Comparison of ENCODE assay signal across 22 cellular contexts in genomic region chr14:99525699-99526080, GRCh38. TPM values are rescaled to one million over a fixed set of nuclear protein-coding genes. Genes with fewer than 3 reads are reported as not detected.
DNase-seq lines count a peak whose midpoint lies in the region; ATAC-seq and TF ChIP-seq lines count a peak whose summit lies in the region.
"Had no signal": no experiment of that assay in that cellular context is flagged by ENCODE, and none has a peak within 500 bp of the region (broad histone marks: within the 10 kb centered on the region; RNA-seq: fewer than 3 reads in every experiment).

No MANE protein-coding gene starts in this region.

- no peaks in the 10 kb centered on the region for H3K27me3 Mint-ChIP-seq in CD4-positive, alpha-beta T cell
- H3K27me3 Mint-ChIP-seq: activated naive CD8-positive, alpha-beta T cell; B cell; memory B cell had no signal

- peak; percentile 41 for DNase-seq in Right ventricle myocardium superior
- DNase-seq in left cardiac atrium, result no peak
- DNase-seq in CD4-positive, alpha-beta T cell, result no peak
- DNase-seq in neuronal stem cell (ENCODE audit: low spot score), result no peak
- DNase-seq in NCI-H1092 (lab: John Stamatoyannopoulos, UW), result no peak
- DNase-seq in kidney tubule cell (ENCODE audit: low spot score), result no peak
- DNase-seq in NCI-H2081 (lab: John Stamatoyannopoulos, UW), result no peak
- DNase-seq: immature natural killer cell; NCI-H1436 treated with DMSO at 0.1 percent for 48 hours; NCI-H345; Peyer's patch; retina; SJCRH30; stimulated activated CD4-positive, alpha-beta T cell treated with anti-CD3 and anti-CD28 coated beads, Interleukin-1b, Interleukin-23, amount 100 ng/mL, for 48 hours had no signal

- CTCF ChIA-PET in CD4-positive, alpha-beta T cell (lab: Charles Lee), result no interaction called here

- ATAC-seq in Right ventricle myocardium superior (ENCODE audit: poor library complexity), result no peak
- ATAC-seq in left cardiac atrium, result no peak
- ATAC-seq in CD4-positive, alpha-beta T cell (ENCODE audit: poor library complexity), result peak; percentile 67

- H3K79me1 ChIP-seq in neuronal stem cell (ENCODE audit: low read depth, low read length), result peaks cover 13% of the 10 kb centered on the region

- H3K14ac ChIP-seq in neuronal stem cell (ENCODE audit: low read length), result peak overlapping the region; percentile 66

- no peaks in the 10 kb centered on the region for H3K9me3 ChIP-seq in CD4-positive, alpha-beta T cell (ENCODE audit: control insufficient read depth, low read length)
- H3K9me3 ChIP-seq in neuronal stem cell (replicated peaks in 1 of 2; ENCODE audit: control insufficient read depth in 2 of 2, insufficient read depth in 1 of 2, low read depth in 1 of 2, low read length in 2 of 2), result no peaks in the 10 kb centered on the region
- H3K9me3 ChIP-seq: ascending aorta, pancreas, Peyer's patch, SJCRH30, tibial nerve had no signal

- H2AFZ ChIP-seq in neuronal stem cell (ENCODE audit: low read length), result no peak overlapping the region

- no peak overlapping the region for H3K4ac ChIP-seq in neuronal stem cell (ENCODE audit: low read length)

- intact Hi-C loops in Right ventricle myocardium superior (cut with DNase I) (no loop called here), left cardiac atrium (cut with DNase I) (no loop called here)
- intact Hi-C loops in CD4-positive, alpha-beta T cell (cut with DNase I, micrococcal nuclease), result no loop called here

- H3K4me1 Mint-ChIP-seq in CD4-positive, alpha-beta T cell (ENCODE audit: low read depth), result peaks cover 16% of the 10 kb centered on the region
- H3K4me1 Mint-ChIP-seq: B cell, immature natural killer cell had no signal

- TF ChIP-seq CTCF in CD4-positive, alpha-beta T cell (IDR thresholded peaks at IDR 0.05), result no peak
- TF ChIP-seq CTCF in VCaP (conservative IDR thresholded peaks at IDR 0.05), result no peak

- H3K27ac Mint-ChIP-seq in CD4-positive, alpha-beta T cell, result peak overlapping the region; percentile 84
- H3K27ac Mint-ChIP-seq: B cell, immature natural killer cell, memory B cell had no signal

- no peak overlapping the region for H4K91ac ChIP-seq in neuronal stem cell (ENCODE audit: low read depth, low read length, poor library complexity)

- WGBS in neuronal stem cell (ENCODE audit: extremely low coverage in 2 of 2, insufficient read length in 2 of 2, insufficient replicate concordance in 1 of 2), 2 donors, result no CpG with 5 or more reads among the region's 12 CpGs

- H3K9ac ChIP-seq in neuronal stem cell (ENCODE audit: low read depth, low read length, poor library complexity), result peak overlapping the region; percentile 30

- no peak overlapping the region for H4K8ac ChIP-seq in neuronal stem cell (ENCODE audit: low read depth, low read length)

- peak overlapping the region; percentile 67 for H3K27ac ChIP-seq in CD4-positive, alpha-beta T cell (ENCODE audit: low read depth, low read length)
- peak overlapping the region; percentile 57 for H3K27ac ChIP-seq in VCaP
- no peak overlapping the region for H3K27ac ChIP-seq in neuronal stem cell (replicated peaks; ENCODE audit: low read length)
- H3K27ac ChIP-seq: ascending aorta, pancreas, Peyer's patch, SJCRH30, tibial nerve had no signal

- peak overlapping the region; percentile 17 for H3K23ac ChIP-seq in neuronal stem cell (ENCODE audit: low read depth, low read length, poor library complexity)

- H3K36me3 Mint-ChIP-seq in CD4-positive, alpha-beta T cell (ENCODE audit: low read depth), result no peaks in the 10 kb centered on the region
- H3K36me3 Mint-ChIP-seq: activated naive CD8-positive, alpha-beta T cell; immature natural killer cell; memory B cell had no signal

- peak overlapping the region; percentile 92 for H3K18ac ChIP-seq in neuronal stem cell (ENCODE audit: low read length)

- peak overlapping the region; percentile 79 for H2BK12ac ChIP-seq in neuronal stem cell (ENCODE audit: low read length)

- H3K4me3 ChIP-seq in neuronal stem cell (ENCODE audit: low read length in 2 of 2), result no peak overlapping the region
- H3K4me3 ChIP-seq: ascending aorta, pancreas, Peyer's patch, SJCRH30, tibial nerve had no signal

- no peaks in the 10 kb centered on the region for H3K9me3 Mint-ChIP-seq in CD4-positive, alpha-beta T cell
- H3K9me3 Mint-ChIP-seq: activated T-helper 2 cell treated with anti-CD3 and anti-CD28 coated beads, Interferon-gamma antibody, Interleukin-2, Interleukin-4, amounts not matched to agents 10 μg/mL and 5 μg/mL and 100 μg/mL, durations not matched to agents 14 hours and 24 hours and 36 hours; immature natural killer cell; memory B cell had no signal

- H3K4me3 Mint-ChIP-seq in CD4-positive, alpha-beta T cell, result no peak overlapping the region
- H3K4me3 Mint-ChIP-seq: B cell, immature natural killer cell, memory B cell had no signal

- H3K36me3 ChIP-seq in neuronal stem cell (replicated peaks in 1 of 2; ENCODE audit: control insufficient read depth in 2 of 2, insufficient read depth in 2 of 2, low read length in 2 of 2), result peaks cover 2 to 13% of the 10 kb centered on the region in 2 donors
- H3K36me3 ChIP-seq: ascending aorta, pancreas, SJCRH30, tibial nerve had no signal

- H3K4me2 ChIP-seq in neuronal stem cell (ENCODE audit: insufficient read depth, low read length, poor library complexity, severe bottlenecking), result no peak overlapping the region

- peak overlapping the region; percentile 35 for H2BK5ac ChIP-seq in neuronal stem cell (ENCODE audit: low read length)

- peak overlapping the region; percentile 96 for H2AK5ac ChIP-seq in neuronal stem cell (ENCODE audit: low read depth, low read length)

- peaks cover 55 to 58% of the 10 kb centered on the region in 2 donors for H3K4me1 ChIP-seq in neuronal stem cell (ENCODE audit: control insufficient read depth in 2 of 2, insufficient read depth in 1 of 2, low read depth in 1 of 2, low read length in 2 of 2)
- H3K4me1 ChIP-seq: ascending aorta, pancreas had no signal

- peak overlapping the region; percentile 67 for H2BK120ac ChIP-seq in neuronal stem cell (ENCODE audit: low read depth, low read length)

- no peaks in the 10 kb centered on the region for H3K27me3 ChIP-seq in CD4-positive, alpha-beta T cell (ENCODE audit: control insufficient read depth, insufficient read depth, low read length)
- H3K27me3 ChIP-seq in neuronal stem cell (ENCODE audit: control insufficient read depth in 3 of 3, insufficient read depth in 3 of 3, low read depth in 1 of 3, low read length in 3 of 3), result no peaks in the 10 kb centered on the region
- H3K27me3 ChIP-seq: ascending aorta, pancreas, Peyer's patch, SJCRH30, tibial nerve had no signal

- peak overlapping the region; percentile 93 for H2BK15ac ChIP-seq in neuronal stem cell (ENCODE audit: low read length)

- POLR2A ChIA-PET in CD4-positive, alpha-beta T cell (lab: Charles Lee), result interaction anchor here (0.6 to 2.4 kb wide), 3 partner anchors 45 to 102 kb away, joined by 3 to 17 read pairs (median 4); partner anchors contain the start of genes CCDC85C, CCNK and SETD3

RNA-seq across cellular contexts. Expression of gene CCNK, which starts 44.5 kb away (rescaled TPM):
- total RNA-seq in Right ventricle myocardium superior (31.9 TPM), left cardiac atrium (10 to 100 TPM; 31.4 to 38.6 TPM)
- total RNA-seq in CD4-positive, alpha-beta T cell, result 100 to 1,000 TPM; 140 to 151 TPM
- 65.7 TPM for polyA plus RNA-seq in neuronal stem cell (2013, experiment 1 of 2)
- polyA plus RNA-seq in neuronal stem cell (2013, experiment 2 of 2), result 63.4 TPM

RNA-seq across cellular contexts. Expression of gene SETD3, which starts 45.0 kb away (rescaled TPM):
- total RNA-seq in Right ventricle myocardium superior (92.5 TPM), left cardiac atrium (100 to 1,000 TPM in 1 of 2 donors, 10 to 100 TPM in 1; 77.7 to 116 TPM)
- total RNA-seq in CD4-positive, alpha-beta T cell, result 10 to 100 TPM; 46.1 to 51.4 TPM
- 31.6 TPM for polyA plus RNA-seq in neuronal stem cell (2013, experiment 1 of 2)
- 33.6 TPM for polyA plus RNA-seq in neuronal stem cell (2013, experiment 2 of 2)
